In the genomic region with DNA sequence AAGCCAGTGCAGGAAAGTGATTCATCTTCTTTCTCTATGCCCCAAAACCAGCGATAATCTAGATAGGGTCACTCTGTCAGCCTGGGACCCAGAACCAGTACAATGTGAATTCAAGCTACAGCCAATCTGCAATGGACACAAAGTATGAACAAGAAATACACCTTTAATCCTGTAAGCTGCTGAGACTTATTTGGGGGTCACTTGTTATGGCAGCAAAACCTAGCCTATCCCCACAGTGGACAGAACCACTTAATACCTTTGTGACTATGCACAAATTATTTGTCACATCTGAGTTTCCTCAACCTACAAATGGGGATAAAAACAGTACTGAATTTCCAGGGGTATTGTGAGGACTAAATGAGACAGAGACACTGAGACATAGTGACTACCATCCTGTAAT, we compare ENCODE assay signal across 9 cellular contexts.
"Had no signal": no experiment of that assay in that cellular context is flagged by ENCODE, and none has a peak within 500 bp of the region (broad histone marks: within the 10 kb centered on the region; RNA-seq: fewer than 3 reads in every experiment).

No MANE protein-coding gene starts in this region.

- H3K4me3 ChIP-seq: GM23338, K562 had no signal

- H3K4me2 ChIP-seq: GM23338 had no signal

- H2AFZ ChIP-seq: GM23338 had no signal

- ATAC-seq: GM23338, K562 had no signal

- DNase-seq: H9, HCEC 1CT, IMR-90, KG1 had no signal

- H3K27ac ChIP-seq: HL-60 had no signal

- FAIRE-seq: H1, H54, K562 had no signal
